In genomic region chr1:202710070-202711025, GRCh38 we compare ENCODE assay signal across 9 cellular contexts. TPM values are rescaled to one million over a fixed set of nuclear protein-coding genes. Genes with fewer than 3 reads are reported as not detected.
DNase-seq lines count a peak whose midpoint lies in the region; ATAC-seq and TF ChIP-seq lines count a peak whose summit lies in the region.
"Had no signal": no experiment of that assay in that cellular context is flagged by ENCODE, and none has a peak within 500 bp of the region (broad histone marks: within the 10 kb centered on the region; RNA-seq: fewer than 3 reads in every experiment).

SYT2 (minus strand) TSS chr1:202710454; CDS start chr1:202605772, 104,682 bp downstream.

- H3K36me3 Mint-ChIP-seq in GM23338 (ENCODE audit: low read depth): no peaks in the 10 kb centered on the region

- peaks cover 2% of the 10 kb centered on the region; the same call in 1 of the 2 replicates for H4K20me1 ChIP-seq in GM23338 (replicated peaks; ENCODE audit: insufficient read depth)

- ATAC-seq in GM23338: peak; percentile 73
- ATAC-seq in HG03108 (IDR thresholded peaks at IDR 0.05; ENCODE audit: unreplicated experiment): no peak

- TF ChIP-seq CTCF in GM23338 (conservative IDR thresholded peaks at IDR 0.05; ENCODE audit: low read depth in 2 of 2) (no peak), GM10248 (IDR thresholded peaks at IDR 0.05; ENCODE audit: control extremely low read depth, extremely low read depth, low read depth, missing control alignments) (no peak)

- H3K9me3 Mint-ChIP-seq in GM23338: no peaks in the 10 kb centered on the region

- H3K27ac Mint-ChIP-seq in GM23338: 0 out of 2 replicates have a peak within 1 kb of the TSS, but pooled peaks have one; percentile 26

- H2AFZ ChIP-seq in GM23338: peak within 1 kb of the TSS; percentile 99

- H3K27ac ChIP-seq in GM23338 (ENCODE audit: low read depth) (no peak within 1 kb of the TSS), muscle layer of duodenum (ENCODE audit: low read length) (no peak within 1 kb of the TSS)
- H3K27ac ChIP-seq: epithelial cell of prostate had no signal

- peak within 1 kb of the TSS; percentile 91 for H3K4me2 ChIP-seq in GM23338

- H3K4me3 ChIP-seq in GM23338 (peak within 1 kb of the TSS; percentile 97), muscle layer of duodenum (ENCODE audit: low read depth in 1 of 2, low read length in 2 of 2) (peak within 1 kb of the TSS; percentile 33 to 62)

- 0 out of 2 replicates have a peak, but pooled peaks cover 8% of the 10 kb centered on the region for H3F3A ChIP-seq in GM23338 (replicated peaks; ENCODE audit: low read depth)

- CTCF ChIA-PET in GM10248 (lab: Yijun Ruan, JAX): interaction anchor here (2.0 kb wide), 1 partner anchor 9 kb away, joined by 14 read pairs; no protein-coding TSS in a partner anchor

- peak within 1 kb of the TSS; percentile 80 for H3K4me3 Mint-ChIP-seq in GM23338

- H3K27me3 ChIP-seq in GM23338 (ENCODE audit: insufficient read depth): peaks cover 31% of the 10 kb centered on the region
- peaks cover 39% of the 10 kb centered on the region for H3K27me3 ChIP-seq in muscle layer of duodenum (ENCODE audit: low read depth, low read length)

- H3K4me1 ChIP-seq in GM23338 (ENCODE audit: insufficient read depth): peaks cover 38% of the 10 kb centered on the region
- H3K4me1 ChIP-seq in muscle layer of duodenum (ENCODE audit: control insufficient read depth in 1 of 2, insufficient read depth in 2 of 2, low read length in 2 of 2): peaks cover 0 to 18% of the 10 kb centered on the region in 2 donors

- H3K9me2 ChIP-seq in GM23338 (ENCODE audit: insufficient read depth): no peaks in the 10 kb centered on the region

- no peaks in the 10 kb centered on the region for H3K9me3 ChIP-seq in muscle layer of duodenum (ENCODE audit: control insufficient read depth in 1 of 2, low read length in 2 of 2)

- H3K27me3 Mint-ChIP-seq in GM23338 (ENCODE audit: insufficient read depth, low read depth, poor library complexity): peaks cover 19% of the 10 kb centered on the region

- H3K36me3 ChIP-seq in GM23338 (ENCODE audit: insufficient read depth) (no peaks in the 10 kb centered on the region), muscle layer of duodenum (ENCODE audit: control insufficient read depth in 1 of 2, insufficient read depth in 2 of 2, low read length in 2 of 2) (no peaks in the 10 kb centered on the region)

- H3K4me1 Mint-ChIP-seq in GM23338: peaks cover 47% of the 10 kb centered on the region

- peak; percentile 78 for DNase-seq in GM23338 (ENCODE audit: low spot score)
- DNase-seq in NCI-H446 (lab: John Stamatoyannopoulos, UW): peak; percentile 18 to 80
- DNase-seq in ecto neural progenitor cell (ENCODE audit: low spot score): peak; percentile 81
- no peak for DNase-seq in epidermal melanocyte (ENCODE audit: insufficient read length, low spot score)
- DNase-seq in SKM-1 (lab: John Stamatoyannopoulos, UW; ENCODE audit: unreplicated experiment): no peak
- no peak for DNase-seq in GM10248 (ENCODE audit: extremely low spot score)

- H3K79me2 ChIP-seq in GM23338 (replicated peaks; ENCODE audit: insufficient read depth): peaks cover 4% of the 10 kb centered on the region; the same call in 1 of the 2 replicates

- POLR2A ChIA-PET in GM10248 (lab: Yijun Ruan, JAX): no interaction called here

TF ChIP-seq in GM23338, 12 proteins besides CTCF, POLR2A, EP300 and RAD21:
- TF ChIP-seq CREB1 (CRISPR knock-in tag; IDR thresholded peaks at IDR 0.05; ENCODE audit: low read depth) (0 out of 2 replicates have a peak, but pooled peaks have one; percentile 21), POLR2AphosphoS5 (IDR thresholded peaks at IDR 0.05; ENCODE audit: low read depth) (peak; percentile 57), REST (IDR thresholded peaks at IDR 0.05; ENCODE audit: unreplicated experiment) (no peak)

RNA-seq across cellular contexts. Expression of gene SYT2, which starts in this region (rescaled TPM):
- total RNA-seq in GM23338 (2014; rRNA removed; shearing (Covaris generic)): 11.4 and 12.5 TPM in 2 replicates
- 2.4 TPM in 2 replicates for polyA plus RNA-seq in GM23338 (2016; fragmentation: Nextera tagmentation; extraction: Ambion mirVana)

Comparison
In these comparisons a context has a peak if more than half of its experiments do, and no peak if none do; other contexts are left out.
1. DNase-seq: peak in GM23338 (single experiment), NCI-H446 (2 of 2) and ecto neural progenitor cell (single experiment); none in epidermal melanocyte (single experiment), SKM-1 (single experiment) and GM10248 (single experiment).